Comparison of ENCODE assay signal across 10 cellular contexts in genomic region chr22:37559521-37559900, GRCh38. TPM values are rescaled to one million over a fixed set of nuclear protein-coding genes. Genes with fewer than 3 reads are reported as not detected.
DNase-seq lines count a peak whose midpoint lies in the region; ATAC-seq and TF ChIP-seq lines count a peak whose summit lies in the region.
"Had no signal": no experiment of that assay in that cellular context is flagged by ENCODE, and none has a peak within 500 bp of the region (broad histone marks: within the 10 kb centered on the region; RNA-seq: fewer than 3 reads in every experiment).

No MANE protein-coding gene starts in this region.

- H3K9me3 ChIP-seq in muscle layer of colon (ENCODE audit: low read length), result no peaks in the 10 kb centered on the region
- H3K9me3 ChIP-seq in thyroid gland, result no peaks in the 10 kb centered on the region

- H3K9me3 Mint-ChIP-seq in activated CD4-positive, alpha-beta T cell treated with anti-CD3 and anti-CD28 coated beads, Interleukin-2, amount 10 ng/mL, durations not matched to agents 24 days and 14 days, result no peaks in the 10 kb centered on the region
- H3K9me3 Mint-ChIP-seq in activated CD4-positive, alpha-beta T cell treated with anti-CD3 and anti-CD28 coated beads, Interleukin-2, amount 10 ng/mL, durations not matched to agents 7 days and 5 days, result no peaks in the 10 kb centered on the region
- H3K9me3 Mint-ChIP-seq: activated naive CD4-positive, alpha-beta T cell treated with anti-CD3 and anti-CD28 coated beads, Interleukin-2, amount 10 ng/mL, durations not matched to agents 7 days and 5 days had no signal

- peak overlapping the region; percentile 80 to 100 (median 98) for H3K27ac ChIP-seq in dorsolateral prefrontal cortex
- H3K27ac ChIP-seq in muscle layer of colon (ENCODE audit: low read depth, low read length), result peak overlapping the region; percentile 59
- H3K27ac ChIP-seq in thyroid gland, result peak overlapping the region; percentile 98 to 99 (median 98)

- H3K4me3 ChIP-seq in dorsolateral prefrontal cortex, result peak overlapping the region in 57 of 59 donors; percentile 20 to 83 (median 57)
- peak overlapping the region in 1 of 2 donors; percentile 43 for H3K4me3 ChIP-seq in muscle layer of colon (ENCODE audit: low read depth in 1 of 2, low read length in 2 of 2)
- H3K4me3 ChIP-seq in thyroid gland (replicated peaks in 1 of 3), result no peak overlapping the region

- H3K36me3 Mint-ChIP-seq in activated CD4-positive, alpha-beta T cell treated with anti-CD3 and anti-CD28 coated beads, Interleukin-2, amount 10 ng/mL, durations not matched to agents 24 days and 14 days (ENCODE audit: low read depth), result no peaks in the 10 kb centered on the region
- no peaks in the 10 kb centered on the region for H3K36me3 Mint-ChIP-seq in activated CD4-positive, alpha-beta T cell treated with anti-CD3 and anti-CD28 coated beads, Interleukin-2, amount 10 ng/mL, durations not matched to agents 7 days and 5 days (ENCODE audit: low read depth)
- H3K36me3 Mint-ChIP-seq: activated naive CD4-positive, alpha-beta T cell treated with anti-CD3 and anti-CD28 coated beads, Interleukin-2, amount 10 ng/mL, durations not matched to agents 7 days and 5 days had no signal

- H3K4me1 Mint-ChIP-seq in activated CD4-positive, alpha-beta T cell treated with anti-CD3 and anti-CD28 coated beads, Interleukin-2, amount 10 ng/mL, durations not matched to agents 24 days and 14 days, result peaks cover 12% of the 10 kb centered on the region
- peaks cover 8% of the 10 kb centered on the region for H3K4me1 Mint-ChIP-seq in activated CD4-positive, alpha-beta T cell treated with anti-CD3 and anti-CD28 coated beads, Interleukin-2, amount 10 ng/mL, durations not matched to agents 7 days and 5 days

- 77% methylated on average over 6 of the region's 6 CpGs for WGBS in thyroid gland, 2 donors

- H3K4me3 Mint-ChIP-seq in activated CD4-positive, alpha-beta T cell treated with anti-CD3 and anti-CD28 coated beads, Interleukin-2, amount 10 ng/mL, durations not matched to agents 24 days and 14 days, result peak overlapping the region; percentile 26
- H3K4me3 Mint-ChIP-seq in activated CD4-positive, alpha-beta T cell treated with anti-CD3 and anti-CD28 coated beads, Interleukin-2, amount 10 ng/mL, durations not matched to agents 7 days and 5 days, result no peak overlapping the region
- H3K4me3 Mint-ChIP-seq: activated naive CD4-positive, alpha-beta T cell treated with anti-CD3 and anti-CD28 coated beads, Interleukin-2, amount 10 ng/mL, durations not matched to agents 7 days and 5 days had no signal

- H3K4me1 ChIP-seq in muscle layer of colon (ENCODE audit: insufficient read depth, low read length), result peaks cover 32% of the 10 kb centered on the region
- H3K4me1 ChIP-seq in thyroid gland, result peaks cover 20 to 42% of the 10 kb centered on the region in 2 donors

- no peaks in the 10 kb centered on the region for H3K36me3 ChIP-seq in muscle layer of colon (ENCODE audit: insufficient read depth, low read length)
- H3K36me3 ChIP-seq in thyroid gland, result no peaks in the 10 kb centered on the region

- peak overlapping the region; percentile 78 for H3K9ac ChIP-seq in muscle layer of colon (ENCODE audit: low read length)

- POLR2A ChIA-PET in activated CD4-positive, alpha-beta T cell treated with anti-CD3 and anti-CD28 coated beads, Interleukin-2, amount 10 ng/mL, durations not matched to agents 7 days and 5 days (lab: Charles Lee), result no interaction called here

- TF ChIP-seq CTCF in dorsolateral prefrontal cortex (IDR thresholded peaks at IDR 0.05 in 54 of 56, conservative IDR thresholded peaks at IDR 0.05 in 2 of 56; ENCODE audit: low read depth in 1 of 56, partially characterized antibody in 56 of 56) (no peak), thyroid gland (IDR thresholded peaks at IDR 0.05) (no peak)

- no peak for TF ChIP-seq POLR2A in thyroid gland (IDR thresholded peaks at IDR 0.05)

- no peak for DNase-seq in activated CD4-positive, alpha-beta T cell treated with anti-CD3 and anti-CD28 coated beads, Interleukin-2, amount 10 ng/mL, durations not matched to agents 24 days and 14 days
- no peak for DNase-seq in activated CD4-positive, alpha-beta T cell treated with anti-CD3 and anti-CD28 coated beads, Interleukin-2, amount 10 ng/mL, durations not matched to agents 7 days and 5 days
- DNase-seq in dorsolateral prefrontal cortex (no peak), thyroid gland (no peak), Ammon's horn (ENCODE audit: low spot score) (no peak), dermis blood vessel endothelial cell (no peak)
- DNase-seq: activated naive CD4-positive, alpha-beta T cell treated with anti-CD3 and anti-CD28 coated beads, Interleukin-2, amount 10 ng/mL, durations not matched to agents 7 days and 5 days; NCI-H1436 had no signal

- CTCF ChIA-PET in activated CD4-positive, alpha-beta T cell treated with anti-CD3 and anti-CD28 coated beads, Interleukin-2, amount 10 ng/mL, durations not matched to agents 7 days and 5 days (lab: Charles Lee), result interaction anchor here (0.6 to 15.9 kb wide), 4 partner anchors 6 to 143 kb away, joined by 3 to 397 read pairs (median 20); no protein-coding TSS in a partner anchor

- H3K27me3 Mint-ChIP-seq in activated CD4-positive, alpha-beta T cell treated with anti-CD3 and anti-CD28 coated beads, Interleukin-2, amount 10 ng/mL, durations not matched to agents 24 days and 14 days, result peaks cover 68% of the 10 kb centered on the region
- H3K27me3 Mint-ChIP-seq in activated CD4-positive, alpha-beta T cell treated with anti-CD3 and anti-CD28 coated beads, Interleukin-2, amount 10 ng/mL, durations not matched to agents 7 days and 5 days, result peaks cover 73% of the 10 kb centered on the region

- ATAC-seq in GM19463 (IDR thresholded peaks at IDR 0.05; ENCODE audit: unreplicated experiment), result no peak

- intact Hi-C loops in activated CD4-positive, alpha-beta T cell treated with anti-CD3 and anti-CD28 coated beads, Interleukin-2, amount 10 ng/mL, durations not matched to agents 24 days and 14 days (cut with micrococcal nuclease), result no loop called here
- intact Hi-C loops in dorsolateral prefrontal cortex (cut with DNase I) (no loop called here), thyroid gland (cut with DNase I) (no loop called here)

- H3K27ac Mint-ChIP-seq in activated CD4-positive, alpha-beta T cell treated with anti-CD3 and anti-CD28 coated beads, Interleukin-2, amount 10 ng/mL, durations not matched to agents 24 days and 14 days, result no peak overlapping the region
- no peak overlapping the region for H3K27ac Mint-ChIP-seq in activated CD4-positive, alpha-beta T cell treated with anti-CD3 and anti-CD28 coated beads, Interleukin-2, amount 10 ng/mL, durations not matched to agents 7 days and 5 days
- H3K27ac Mint-ChIP-seq: activated naive CD4-positive, alpha-beta T cell treated with anti-CD3 and anti-CD28 coated beads, Interleukin-2, amount 10 ng/mL, durations not matched to agents 7 days and 5 days had no signal

- H3K27me3 ChIP-seq in dorsolateral prefrontal cortex (peaks cover 0 to 19% (median 0%) of the 10 kb centered on the region in 45 donors), muscle layer of colon (ENCODE audit: control insufficient read depth in 1 of 2, insufficient read depth in 2 of 2, low read length in 2 of 2) (peaks cover 0 to 3% of the 10 kb centered on the region in 2 donors), thyroid gland (no peaks in the 10 kb centered on the region)

RNA-seq across cellular contexts. Expression of gene CDC42EP1, which starts 0.8 kb away (rescaled TPM):
- total RNA-seq in activated CD4-positive, alpha-beta T cell treated with anti-CD3 and anti-CD28 coated beads, Interleukin-2, amount 10 ng/mL, durations not matched to agents 24 days and 14 days, result 1.0 and 1.2 TPM in 2 replicates
- under 1 TPM in 1 of 2 experiments, not detected in 1; 0.30 TPM for total RNA-seq in activated CD4-positive, alpha-beta T cell treated with anti-CD3 and anti-CD28 coated beads, Interleukin-2, amount 10 ng/mL, durations not matched to agents 7 days and 5 days
- total RNA-seq in dorsolateral prefrontal cortex (100 to 1,000 TPM in 9 of 120 experiments, 10 to 100 TPM in 111; 12.4 to 203 (median 48.3) TPM), thyroid gland (10 to 100 TPM; 15.7 to 23.3 (median 18.3) TPM), dermis blood vessel endothelial cell (22.6 and 25.8 TPM in 2 replicates)

RNA-seq across cellular contexts. Expression of gene LGALS2, which starts 20.4 kb away (rescaled TPM):
- not detected in 2 replicates for total RNA-seq in activated CD4-positive, alpha-beta T cell treated with anti-CD3 and anti-CD28 coated beads, Interleukin-2, amount 10 ng/mL, durations not matched to agents 24 days and 14 days
- total RNA-seq in activated CD4-positive, alpha-beta T cell treated with anti-CD3 and anti-CD28 coated beads, Interleukin-2, amount 10 ng/mL, durations not matched to agents 7 days and 5 days, result not detected
- 1 to 10 TPM in 3 of 120 experiments, not detected in 117; 1.4 to 2.5 (median 1.5) TPM for total RNA-seq in dorsolateral prefrontal cortex
- total RNA-seq in thyroid gland, result not detected
- total RNA-seq in dermis blood vessel endothelial cell, result not detected in 2 replicates

RNA-seq across cellular contexts. Expression of gene CARD10, which starts 40.3 kb away (rescaled TPM):
- not detected in 2 replicates for total RNA-seq in activated CD4-positive, alpha-beta T cell treated with anti-CD3 and anti-CD28 coated beads, Interleukin-2, amount 10 ng/mL, durations not matched to agents 24 days and 14 days
- total RNA-seq in activated CD4-positive, alpha-beta T cell treated with anti-CD3 and anti-CD28 coated beads, Interleukin-2, amount 10 ng/mL, durations not matched to agents 7 days and 5 days, result not detected
- 1 to 10 TPM; 1.0 to 7.3 (median 2.8) TPM for total RNA-seq in dorsolateral prefrontal cortex
- total RNA-seq in thyroid gland, result 10 to 100 TPM in 3 of 4 donors, 1 to 10 TPM in 1; 6.5 to 17.3 (median 11.0) TPM
- total RNA-seq in dermis blood vessel endothelial cell, result 55.8 and 61.6 TPM in 2 replicates

RNA-seq across cellular contexts. Expression of gene GGA1, which starts 49.1 kb away (rescaled TPM):
- 75.8 and 77.2 TPM in 2 replicates for total RNA-seq in activated CD4-positive, alpha-beta T cell treated with anti-CD3 and anti-CD28 coated beads, Interleukin-2, amount 10 ng/mL, durations not matched to agents 24 days and 14 days
- total RNA-seq in activated CD4-positive, alpha-beta T cell treated with anti-CD3 and anti-CD28 coated beads, Interleukin-2, amount 10 ng/mL, durations not matched to agents 7 days and 5 days, result 10 to 100 TPM; 58.5 to 62.8 TPM
- total RNA-seq in dorsolateral prefrontal cortex (10 to 100 TPM; 45.6 to 94.6 (median 65.5) TPM), thyroid gland (10 to 100 TPM; 46.2 to 90.5 (median 60.4) TPM), dermis blood vessel endothelial cell (48.3 and 55.3 TPM in 2 replicates)

Comparison
In these comparisons a context has a peak if more than half of its experiments do, and no peak if none do; other contexts are left out.
1. H3K4me3 ChIP-seq: peak in dorsolateral prefrontal cortex (57 of 59); none in thyroid gland (0 of 3).
2. Peak in every context shown above with its lines, with median percentiles within 50 percentile points of each other: H3K27ac ChIP-seq.